ENCODE assay signal across 8 cellular contexts in genomic region chr10:102460836-102461186, GRCh38. TPM values are rescaled to one million over a fixed set of nuclear protein-coding genes. Genes with fewer than 3 reads are reported as not detected.
DNase-seq lines count a peak whose midpoint lies in the region; ATAC-seq and TF ChIP-seq lines count a peak whose summit lies in the region.

No MANE protein-coding gene starts in this region.

- H3K36me3 Mint-ChIP-seq in CD4-positive, CD25-positive, alpha-beta regulatory T cell = peaks cover 1% of the 10 kb centered on the region
- peaks cover 6% of the 10 kb centered on the region for H3K36me3 Mint-ChIP-seq in dendritic cell treated with granulocyte-macrophage colony-stimulating factor and Interleukin-4, amounts not matched to agents 40 ng/mL and 50 ng/mL, for 4 days (ENCODE audit: low read depth)
- H3K36me3 Mint-ChIP-seq in nephron (ENCODE audit: low read depth) = no peaks in the 10 kb centered on the region

- H3K4me3 Mint-ChIP-seq in CD4-positive, CD25-positive, alpha-beta regulatory T cell = peak overlapping the region; percentile 80 to 95 (median 90)
- H3K4me3 Mint-ChIP-seq in dendritic cell treated with granulocyte-macrophage colony-stimulating factor and Interleukin-4, amounts not matched to agents 40 ng/mL and 50 ng/mL, for 4 days = peak overlapping the region; percentile 85
- H3K4me3 Mint-ChIP-seq in nephron = peak overlapping the region; percentile 75 to 91 (median 76)

- H3K27me3 Mint-ChIP-seq in CD4-positive, CD25-positive, alpha-beta regulatory T cell = peaks cover 6% of the 10 kb centered on the region
- peaks cover 20% of the 10 kb centered on the region for H3K27me3 Mint-ChIP-seq in dendritic cell treated with granulocyte-macrophage colony-stimulating factor and Interleukin-4, amounts not matched to agents 40 ng/mL and 50 ng/mL, for 4 days
- H3K27me3 Mint-ChIP-seq in nephron (ENCODE audit: low read depth) = peaks cover 35% of the 10 kb centered on the region

- DNase-seq in CD4-positive, CD25-positive, alpha-beta regulatory T cell = no peak
- DNase-seq in Jurkat, Clone E6-1 (ENCODE audit: low read depth, low spot score) = no peak
- DNase-seq in NCI-H524 treated with DMSO at 0.1 percent for 48 hours (lab: John Stamatoyannopoulos, UW) (no peak), SW 1271 (lab: John Stamatoyannopoulos, UW) (no peak)
- no peak for DNase-seq in central memory CD4-positive, alpha-beta T cell

- ATAC-seq in CD4-positive, CD25-positive, alpha-beta regulatory T cell (ENCODE audit: low read depth in 2 of 2) = no peak
- peak; percentile 31 for ATAC-seq in GM21390 (IDR thresholded peaks at IDR 0.05; ENCODE audit: unreplicated experiment)

- H3K36me3 ChIP-seq in CD4-positive, CD25-positive, alpha-beta regulatory T cell (ENCODE audit: control insufficient read depth, insufficient read depth, low read length) = peaks cover 8% of the 10 kb centered on the region

- no peak overlapping the region for H3K27ac ChIP-seq in CD4-positive, CD25-positive, alpha-beta regulatory T cell (ENCODE audit: insufficient read depth, low read length, poor library complexity, severe bottlenecking)

- H3K27ac Mint-ChIP-seq in CD4-positive, CD25-positive, alpha-beta regulatory T cell = peak overlapping the region; percentile 56 to 86 (median 83)
- peak overlapping the region; percentile 89 for H3K27ac Mint-ChIP-seq in dendritic cell treated with granulocyte-macrophage colony-stimulating factor and Interleukin-4, amounts not matched to agents 40 ng/mL and 50 ng/mL, for 4 days
- peak overlapping the region in 2 of 3 experiments; percentile 1 to 58 for H3K27ac Mint-ChIP-seq in nephron

- intact Hi-C loops in dendritic cell treated with granulocyte-macrophage colony-stimulating factor and Interleukin-4, amounts not matched to agents 40 ng/mL and 50 ng/mL, for 4 days (cut with micrococcal nuclease) = no loop called here

- no peaks in the 10 kb centered on the region for H3K9me3 Mint-ChIP-seq in CD4-positive, CD25-positive, alpha-beta regulatory T cell
- no peaks in the 10 kb centered on the region for H3K9me3 Mint-ChIP-seq in dendritic cell treated with granulocyte-macrophage colony-stimulating factor and Interleukin-4, amounts not matched to agents 40 ng/mL and 50 ng/mL, for 4 days
- H3K9me3 Mint-ChIP-seq in nephron = no peaks in the 10 kb centered on the region

- H3K9me3 ChIP-seq in CD4-positive, CD25-positive, alpha-beta regulatory T cell (ENCODE audit: control insufficient read depth in 2 of 2, low read length in 2 of 2) = no peaks in the 10 kb centered on the region

- peak overlapping the region; percentile 87 for H3K4me3 ChIP-seq in CD4-positive, CD25-positive, alpha-beta regulatory T cell (ENCODE audit: low read depth, low read length)
- peak overlapping the region; percentile 86 for H3K4me3 ChIP-seq in Jurkat, Clone E6-1 (ENCODE audit: low read length)

- H3K4me1 ChIP-seq in CD4-positive, CD25-positive, alpha-beta regulatory T cell (ENCODE audit: control insufficient read depth, insufficient read depth, low read length, poor library complexity, severe bottlenecking) = peaks cover 15% of the 10 kb centered on the region

- peaks cover 12 to 31% (median 20%) of the 10 kb centered on the region in 4 donors for H3K4me1 Mint-ChIP-seq in CD4-positive, CD25-positive, alpha-beta regulatory T cell
- peaks cover 40% of the 10 kb centered on the region for H3K4me1 Mint-ChIP-seq in dendritic cell treated with granulocyte-macrophage colony-stimulating factor and Interleukin-4, amounts not matched to agents 40 ng/mL and 50 ng/mL, for 4 days (ENCODE audit: low read depth)
- H3K4me1 Mint-ChIP-seq in nephron = peaks cover 19% of the 10 kb centered on the region

- H3K27me3 ChIP-seq in CD4-positive, CD25-positive, alpha-beta regulatory T cell (ENCODE audit: control insufficient read depth, insufficient read depth, low read length) = no peaks in the 10 kb centered on the region

- no peak for TF ChIP-seq CTCF in nephron (IDR thresholded peaks at IDR 0.05; ENCODE audit: unreplicated experiment in 3 of 3)

RNA-seq across cellular contexts. Expression of gene C10orf95, which starts 9.5 kb away (rescaled TPM):
- 0.35 TPM for total RNA-seq in CD4-positive, CD25-positive, alpha-beta regulatory T cell
- polyA plus RNA-seq in CD4-positive, CD25-positive, alpha-beta regulatory T cell = 1 to 10 TPM in 1 of 4 donors, under 1 TPM in 3; 0.40 to 1.1 (median 0.55) TPM
- 2.2 TPM for polyA plus RNA-seq in Jurkat, Clone E6-1 (2012; ENCODE audit: insufficient read depth, insufficient read length)

RNA-seq across cellular contexts. Expression of gene CUEDC2, which starts 28.4 kb away (rescaled TPM):
- total RNA-seq in CD4-positive, CD25-positive, alpha-beta regulatory T cell = 29.4 TPM
- 10 to 100 TPM; 50.8 to 60.6 (median 52.0) TPM for polyA plus RNA-seq in CD4-positive, CD25-positive, alpha-beta regulatory T cell
- 145 TPM for polyA plus RNA-seq in Jurkat, Clone E6-1 (2012; ENCODE audit: insufficient read depth, insufficient read length)

RNA-seq across cellular contexts. Expression of gene FBXL15, which starts 40.2 kb away (rescaled TPM):
- total RNA-seq in CD4-positive, CD25-positive, alpha-beta regulatory T cell = 12.8 TPM
- polyA plus RNA-seq in CD4-positive, CD25-positive, alpha-beta regulatory T cell = 10 to 100 TPM; 25.2 to 40.1 (median 32.1) TPM
- polyA plus RNA-seq in Jurkat, Clone E6-1 (2012; ENCODE audit: insufficient read depth, insufficient read length) = 6.4 TPM

RNA-seq across cellular contexts. Expression of gene ACTR1A, which starts 41.7 kb away (rescaled TPM):
- 63.0 TPM for total RNA-seq in CD4-positive, CD25-positive, alpha-beta regulatory T cell
- 10 to 100 TPM; 67.9 to 77.9 (median 75.6) TPM for polyA plus RNA-seq in CD4-positive, CD25-positive, alpha-beta regulatory T cell
- 104 TPM for polyA plus RNA-seq in Jurkat, Clone E6-1 (2012; ENCODE audit: insufficient read depth, insufficient read length)

RNA-seq across cellular contexts. Expression of gene PSD, which starts 42.2 kb away (rescaled TPM):
- total RNA-seq in CD4-positive, CD25-positive, alpha-beta regulatory T cell = 2.9 TPM
- polyA plus RNA-seq in CD4-positive, CD25-positive, alpha-beta regulatory T cell = 1 to 10 TPM; 1.4 to 2.6 (median 1.9) TPM
- polyA plus RNA-seq in Jurkat, Clone E6-1 (2012; ENCODE audit: insufficient read depth, insufficient read length) = 11.7 TPM

Comparison
In these comparisons a context has a peak if more than half of its experiments do, and no peak if none do; other contexts are left out.
1. H3K27ac Mint-ChIP-seq: peak in every context shown above with its lines; median percentile 89 in dendritic cell treated with granulocyte-macrophage colony-stimulating factor and Interleukin-4, amounts not matched to agents 40 ng/mL and 50 ng/mL, for 4 days; 83 in CD4-positive, CD25-positive, alpha-beta regulatory T cell; 30 in nephron.